Comparison of ENCODE assay signal across 13 cellular contexts in the genomic region with DNA sequence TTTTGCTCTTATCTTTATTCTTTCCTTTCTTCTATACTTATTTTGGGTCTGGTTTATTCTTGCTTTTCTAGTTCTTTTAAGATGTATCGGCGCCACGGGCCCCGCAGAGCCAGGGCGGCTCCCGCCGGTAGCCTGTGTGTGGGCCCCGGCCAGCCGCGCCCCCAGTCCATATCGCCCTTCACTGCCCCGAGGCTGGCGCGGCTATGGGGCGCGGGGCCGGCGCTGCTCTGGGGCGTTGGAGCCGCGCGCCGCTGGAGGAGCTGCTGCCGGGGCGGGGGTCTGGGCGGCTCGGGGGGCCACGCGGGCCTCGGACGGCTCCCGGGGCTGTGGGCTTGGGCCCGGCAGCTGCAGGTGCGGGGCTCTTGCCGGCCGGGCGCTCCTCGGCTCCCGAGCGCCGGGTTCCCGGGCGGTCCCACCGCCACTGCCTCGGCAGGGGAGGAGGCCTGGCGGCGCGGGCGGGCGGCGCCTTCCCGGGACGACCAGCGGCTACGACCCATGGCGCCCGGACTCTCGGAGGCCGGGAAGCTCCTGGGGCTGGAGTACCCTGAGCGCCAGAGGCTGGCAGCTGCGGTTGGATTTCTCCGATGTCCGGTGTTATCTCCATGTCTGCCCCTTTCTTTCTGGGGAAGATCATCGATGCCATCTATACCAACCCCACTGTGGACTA. TPM values are rescaled to one million over a fixed set of nuclear protein-coding genes. Genes with fewer than 3 reads are reported as not detected.
"Had no signal": no experiment of that assay in that cellular context is flagged by ENCODE, and none has a peak within 500 bp of the region (broad histone marks: within the 10 kb centered on the region; RNA-seq: fewer than 3 reads in every experiment).

No MANE protein-coding gene starts in this region.

RNA-seq across cellular contexts. Expression of a gene that starts 24.4 kb away (rescaled TPM):
- total RNA-seq: activated CD4-positive, alpha-beta memory T cell treated with anti-CD3 and anti-CD28 coated beads, Interleukin-2, amount 10 ng/mL, durations not matched to agents 7 days and 5 days; activated CD4-positive, alpha-beta T cell treated with anti-CD3 and anti-CD28 coated beads, Interleukin-2, amount 10 ng/mL, durations not matched to agents 7 days and 5 days; activated naive CD4-positive, alpha-beta T cell treated with anti-CD3 and anti-CD28 coated beads, Interleukin-2, amount 50 U/mL, for 72 hours; activated naive CD8-positive, alpha-beta T cell treated with anti-CD3 and anti-CD28 coated beads, Interleukin-2, amount 10 ng/mL, durations not matched to agents 7 days and 5 days; activated T-cell treated with anti-CD3 and anti-CD28 coated beads, Interleukin-2, amount 50 U/mL, for 72 hours; astrocyte; bronchial epithelial cell; cardiac septum; endodermal cell; epithelial cell of proximal tubule; T-helper 17 cell had no signal

RNA-seq across cellular contexts. Expression of a gene that starts 45.0 kb away (rescaled TPM):
- total RNA-seq: activated CD4-positive, alpha-beta memory T cell treated with anti-CD3 and anti-CD28 coated beads, Interleukin-2, amount 10 ng/mL, durations not matched to agents 7 days and 5 days; activated CD4-positive, alpha-beta T cell treated with anti-CD3 and anti-CD28 coated beads, Interleukin-2, amount 10 ng/mL, durations not matched to agents 7 days and 5 days; activated naive CD4-positive, alpha-beta T cell treated with anti-CD3 and anti-CD28 coated beads, Interleukin-2, amount 50 U/mL, for 72 hours; activated naive CD8-positive, alpha-beta T cell treated with anti-CD3 and anti-CD28 coated beads, Interleukin-2, amount 10 ng/mL, durations not matched to agents 7 days and 5 days; activated T-cell treated with anti-CD3 and anti-CD28 coated beads, Interleukin-2, amount 50 U/mL, for 72 hours; astrocyte; bronchial epithelial cell; cardiac septum; cerebellum; endodermal cell; epithelial cell of proximal tubule; esophagus muscularis mucosa; T-helper 17 cell had no signal
